ENCODE assay signal across 13 cellular contexts in genomic region chr1:156079762-156080597, GRCh38. TPM values are rescaled to one million over a fixed set of nuclear protein-coding genes. Genes with fewer than 3 reads are reported as not detected.
DNase-seq lines count a peak whose midpoint lies in the region; ATAC-seq, FAIRE-seq and TF ChIP-seq lines count a peak whose summit lies in the region.
"Had no signal": no experiment of that assay in that cellular context is flagged by ENCODE, and none has a peak within 500 bp of the region (broad histone marks: within the 10 kb centered on the region; RNA-seq: fewer than 3 reads in every experiment).

No MANE protein-coding gene starts in this region.

- POLR2A ChIA-PET in CD4-positive, alpha-beta T cell (lab: Charles Lee): no interaction called here
- POLR2A ChIA-PET in PC-3 (lab: Charles Lee; ENCODE audit: unreplicated experiment): interaction anchor here (0.6 kb wide), 1 partner anchor 281 kb away, joined by 3 read pairs; no protein-coding TSS in a partner anchor

- intact Hi-C loops in CD4-positive, alpha-beta T cell (cut with DNase I, micrococcal nuclease): loop anchor here in 1 of 2 experiments (2.0 kb wide), 1 partner anchor 57 kb away; no protein-coding TSS in a partner anchor
- intact Hi-C loops in PC-3 (cut with micrococcal nuclease) (no loop called here), head of caudate nucleus (cut with DNase I) (no loop called here)

- H3K4me3 Mint-ChIP-seq in CD4-positive, alpha-beta T cell: peak overlapping the region; percentile 74
- H3K4me3 Mint-ChIP-seq in endodermal cell: peak overlapping the region; percentile 99
- H3K4me3 Mint-ChIP-seq in neural crest cell: peak overlapping the region; percentile 100
- H3K4me3 Mint-ChIP-seq in HFFc6: no peak overlapping the region

- no peak overlapping the region for H3K27ac ChIP-seq in CD4-positive, alpha-beta T cell (ENCODE audit: low read depth, low read length)
- H3K27ac ChIP-seq in PC-3 (ENCODE audit: low read length) (no peak overlapping the region), endodermal cell (ENCODE audit: low read depth, low read length) (peak overlapping the region; percentile 90)
- H3K27ac ChIP-seq: psoas muscle had no signal

- 0 out of 2 replicates have a peak, but pooled peaks cover 5% of the 10 kb centered on the region for H3K4me1 ChIP-seq in PC-3 (ENCODE audit: insufficient read depth, low read length)
- H3K4me1 ChIP-seq in endodermal cell (ENCODE audit: control insufficient read depth, insufficient read depth, low read length): peaks cover 18% of the 10 kb centered on the region

- H2AFZ ChIP-seq in PC-3 (ENCODE audit: low read length): no peak overlapping the region

- no peak for DNase-seq in CD4-positive, alpha-beta T cell
- DNase-seq in PC-3: no peak
- peak; percentile 71 for DNase-seq in endodermal cell
- DNase-seq in neural crest cell (ENCODE audit: low read depth, low spot score): no peak
- DNase-seq in head of caudate nucleus: no peak
- no peak for DNase-seq in dedifferentiated amniotic fluid mesenchymal stem cell (ENCODE audit: extremely low spot score)
- DNase-seq in RCC 7860 (ENCODE audit: low spot score): no peak
- no peak for DNase-seq in HFFc6
- DNase-seq: activated naive CD4-positive, alpha-beta T cell treated with anti-CD3 and anti-CD28 coated beads, Interleukin-2, amount 50 U/mL, for 16 hours; psoas muscle had no signal

- H3K9ac ChIP-seq in PC-3 (ENCODE audit: low read length) (no peak overlapping the region), endodermal cell (ENCODE audit: extremely low read depth, low read length, poor library complexity, severe bottlenecking) (peak overlapping the region; percentile 97)

- FAIRE-seq in RCC 7860 (lab: Jason Lieb, UNC): no peak

- no peaks in the 10 kb centered on the region for H3K9me3 Mint-ChIP-seq in CD4-positive, alpha-beta T cell
- H3K9me3 Mint-ChIP-seq in endodermal cell (no peaks in the 10 kb centered on the region), neural crest cell (no peaks in the 10 kb centered on the region), HFFc6 (no peaks in the 10 kb centered on the region)

- peaks cover 6% of the 10 kb centered on the region for H3K4me1 Mint-ChIP-seq in CD4-positive, alpha-beta T cell (ENCODE audit: low read depth)
- H3K4me1 Mint-ChIP-seq in endodermal cell: peaks cover 60% of the 10 kb centered on the region
- H3K4me1 Mint-ChIP-seq in neural crest cell: peaks cover 70% of the 10 kb centered on the region
- H3K4me1 Mint-ChIP-seq in HFFc6 (ENCODE audit: low read depth): peaks cover 29% of the 10 kb centered on the region

- no peak overlapping the region for H3K27ac Mint-ChIP-seq in CD4-positive, alpha-beta T cell
- H3K27ac Mint-ChIP-seq in endodermal cell (peak overlapping the region; percentile 17), neural crest cell (ENCODE audit: unreplicated experiment) (peak overlapping the region; percentile 98), HFFc6 (no peak overlapping the region)

- H4K20me1 ChIP-seq in PC-3 (ENCODE audit: low read length): no peaks in the 10 kb centered on the region

- H3K36me3 ChIP-seq in PC-3 (ENCODE audit: low read depth, low read length) (peaks cover 13% of the 10 kb centered on the region), endodermal cell (ENCODE audit: control insufficient read depth, insufficient read depth, low read length) (peaks cover 48% of the 10 kb centered on the region)

- H3K36me3 Mint-ChIP-seq in CD4-positive, alpha-beta T cell (ENCODE audit: low read depth): no peaks in the 10 kb centered on the region
- H3K36me3 Mint-ChIP-seq in endodermal cell (ENCODE audit: low read depth) (peaks cover 38% of the 10 kb centered on the region), neural crest cell (ENCODE audit: low read depth) (peaks cover 26% of the 10 kb centered on the region), HFFc6 (ENCODE audit: low read depth) (no peaks in the 10 kb centered on the region)

- H3K27me3 ChIP-seq in CD4-positive, alpha-beta T cell (ENCODE audit: control insufficient read depth, insufficient read depth, low read length): peaks cover 17% of the 10 kb centered on the region
- no peaks in the 10 kb centered on the region for H3K27me3 ChIP-seq in PC-3 (ENCODE audit: low read length)
- no peaks in the 10 kb centered on the region for H3K27me3 ChIP-seq in endodermal cell (ENCODE audit: control insufficient read depth, insufficient read depth, low read length, poor library complexity, severe bottlenecking)

- no peaks in the 10 kb centered on the region for H3K9me3 ChIP-seq in CD4-positive, alpha-beta T cell (ENCODE audit: control insufficient read depth, low read length)
- no peaks in the 10 kb centered on the region for H3K9me3 ChIP-seq in PC-3 (ENCODE audit: low read length)
- H3K9me3 ChIP-seq in endodermal cell (ENCODE audit: control insufficient read depth, low read length): no peaks in the 10 kb centered on the region
- H3K9me3 ChIP-seq: psoas muscle had no signal

- H3K27me3 Mint-ChIP-seq in CD4-positive, alpha-beta T cell: peaks cover 24% of the 10 kb centered on the region
- H3K27me3 Mint-ChIP-seq in endodermal cell (ENCODE audit: insufficient read depth) (no peaks in the 10 kb centered on the region), neural crest cell (ENCODE audit: low read depth) (no peaks in the 10 kb centered on the region), HFFc6 (ENCODE audit: insufficient read depth) (peaks cover 2% of the 10 kb centered on the region)

- H3K4me3 ChIP-seq in PC-3 (ENCODE audit: low read length) (peak overlapping the region; percentile 78), endodermal cell (ENCODE audit: low read length) (peak overlapping the region; percentile 96)
- H3K4me3 ChIP-seq: lung, psoas muscle had no signal

- 37 to 53% methylated on average over 4 to 9 of the region's 10 CpGs for WGBS in endodermal cell (ENCODE audit: insufficient coverage in 1 of 2, insufficient read length in 1 of 2), 2 experiments

- H3F3A ChIP-seq in PC-3 (ENCODE audit: low read length, unreplicated experiment): no peaks in the 10 kb centered on the region

- H3K79me2 ChIP-seq in PC-3 (ENCODE audit: low read length): peaks cover 29% of the 10 kb centered on the region

- peak overlapping the region; percentile 85 for H3K4me2 ChIP-seq in PC-3 (ENCODE audit: low read length)

- ATAC-seq in CD4-positive, alpha-beta T cell (ENCODE audit: poor library complexity): no peak
- ATAC-seq in PC-3: no peak
- ATAC-seq: psoas muscle had no signal

- no peaks in the 10 kb centered on the region for H3K9me2 ChIP-seq in PC-3 (replicated peaks; ENCODE audit: low read length)

- TF ChIP-seq CTCF in CD4-positive, alpha-beta T cell (IDR thresholded peaks at IDR 0.05): no peak
- TF ChIP-seq CTCF in PC-3 (conservative IDR thresholded peaks at IDR 0.05; ENCODE audit: low read depth, low read length): no peak
- TF ChIP-seq CTCF in endodermal cell (conservative IDR thresholded peaks at IDR 0.05): no peak
- TF ChIP-seq CTCF in neural crest cell (conservative IDR thresholded peaks at IDR 0.05): no peak
- TF ChIP-seq CTCF in HFFc6 (IDR thresholded peaks at IDR 0.05): no peak

- CTCF ChIA-PET in CD4-positive, alpha-beta T cell (lab: Charles Lee): no interaction called here
- CTCF ChIA-PET in PC-3 (lab: Charles Lee): interaction anchor here (0.6 kb wide), 1 partner anchor 16 kb away, joined by 3 read pairs; no protein-coding TSS in a partner anchor

- no TSS peak for BruUV-seq in PC-3 (replicated peaks; lab: Mats Ljungman, UMichigan)

RNA-seq across cellular contexts. Expression of gene MEX3A, which starts 2.3 kb away (rescaled TPM):
- total RNA-seq in CD4-positive, alpha-beta T cell: under 1 TPM; 0.27 to 0.36 TPM
- total RNA-seq in PC-3 (2014; rRNA removed) (12.9 and 14.7 TPM in 2 replicates), endodermal cell (10 to 100 TPM; 91.8 to 94.3 TPM), neural crest cell (114 and 120 TPM in 2 replicates)
- 91.4 TPM for polyA plus RNA-seq in endodermal cell (2013, experiment 1 of 2)
- 89.4 TPM for polyA plus RNA-seq in endodermal cell (2013, experiment 2 of 2)
- 1 to 10 TPM; 1.4 to 3.1 (median 2.2) TPM for total RNA-seq in HFFc6 (2021; fragmentation: NEBNext Ultra II Directional; extraction: Animal tissue kit (Norgen Biotek cat#: 25700))

RNA-seq across cellular contexts. Expression of gene RAB25, which starts 19.0 kb away (rescaled TPM):
- total RNA-seq in CD4-positive, alpha-beta T cell: 1 to 10 TPM in 1 of 2 experiments, under 1 TPM in 1; 0.58 to 1.3 TPM
- 18.1 and 18.5 TPM in 2 replicates for total RNA-seq in PC-3 (2014; rRNA removed)
- 10 to 100 TPM; 82.0 to 84.4 TPM for total RNA-seq in endodermal cell
- 10.3 TPM for polyA plus RNA-seq in endodermal cell (2013, experiment 1 of 2)
- polyA plus RNA-seq in endodermal cell (2013, experiment 2 of 2): 7.8 TPM
- not detected in 2 replicates for total RNA-seq in neural crest cell
- not detected for total RNA-seq in HFFc6 (2021; fragmentation: NEBNext Ultra II Directional; extraction: Animal tissue kit (Norgen Biotek cat#: 25700))
- total RNA-seq: psoas muscle; subcutaneous adipose tissue; T-helper 2 cell treated with Interferon-gamma antibody and Interleukin-4, amounts not matched to agents 100 ng/mL and 5 ng/mL, for 36 hours had no signal

RNA-seq across cellular contexts. Expression of gene LAMTOR2, which starts 25.4 kb away (rescaled TPM):
- 1 to 10 TPM; 7.0 to 8.7 TPM for total RNA-seq in CD4-positive, alpha-beta T cell
- total RNA-seq in PC-3 (2014; rRNA removed): 130 TPM in 2 replicates
- 100 to 1,000 TPM in 1 of 2 donors, 10 to 100 TPM in 1; 84.4 to 101 TPM for total RNA-seq in endodermal cell
- 74.4 TPM for polyA plus RNA-seq in endodermal cell (2013, experiment 1 of 2)
- 67.3 TPM for polyA plus RNA-seq in endodermal cell (2013, experiment 2 of 2)
- total RNA-seq in neural crest cell: 49.4 and 55.6 TPM in 2 replicates
- total RNA-seq in HFFc6 (2021; fragmentation: NEBNext Ultra II Directional; extraction: Animal tissue kit (Norgen Biotek cat#: 25700)): 10 to 100 TPM; 48.5 to 73.6 (median 62.5) TPM

RNA-seq across cellular contexts. Expression of gene UBQLN4, which starts 26.4 kb away (rescaled TPM):
- 10 to 100 TPM; 10.6 to 11.9 TPM for total RNA-seq in CD4-positive, alpha-beta T cell
- total RNA-seq in PC-3 (2014; rRNA removed) (45.4 and 62.9 TPM in 2 replicates), endodermal cell (10 to 100 TPM; 56.4 to 62.4 TPM), neural crest cell (70.4 and 78.0 TPM in 2 replicates)
- polyA plus RNA-seq in endodermal cell (2013, experiment 1 of 2): 60.8 TPM
- polyA plus RNA-seq in endodermal cell (2013, experiment 2 of 2): 56.6 TPM
- total RNA-seq in HFFc6 (2021; fragmentation: NEBNext Ultra II Directional; extraction: Animal tissue kit (Norgen Biotek cat#: 25700)): 10 to 100 TPM; 31.6 to 36.0 (median 32.9) TPM

RNA-seq across cellular contexts. Expression of gene LMNA, which starts 34.5 kb away (rescaled TPM):
- 100 to 1,000 TPM; 435 to 455 TPM for total RNA-seq in CD4-positive, alpha-beta T cell
- total RNA-seq in PC-3 (2014; rRNA removed) (864 and 1,095 TPM in 2 replicates), endodermal cell (10 to 100 TPM; 41.2 to 42.0 TPM), neural crest cell (51.0 and 51.7 TPM in 2 replicates)
- polyA plus RNA-seq in endodermal cell (2013, experiment 1 of 2): 46.3 TPM
- polyA plus RNA-seq in endodermal cell (2013, experiment 2 of 2): 45.5 TPM
- total RNA-seq in HFFc6 (2021; fragmentation: NEBNext Ultra II Directional; extraction: Animal tissue kit (Norgen Biotek cat#: 25700)): 1,000 to 10,000 TPM; 1,238 to 1,664 (median 1,535) TPM

Comparison
In these comparisons a context has a peak if more than half of its experiments do, and no peak if none do; other contexts are left out.
1. H3K27ac Mint-ChIP-seq: peak in endodermal cell (single experiment) and neural crest cell (single experiment); none in CD4-positive, alpha-beta T cell (single experiment) and HFFc6 (single experiment).